In genomic region chr5:171600736-171601265, GRCh38 we compare ENCODE assay signal across 10 cellular contexts.
DNase-seq lines count a peak whose midpoint lies in the region; ATAC-seq and TF ChIP-seq lines count a peak whose summit lies in the region.
"Had no signal": no experiment of that assay in that cellular context is flagged by ENCODE, and none has a peak within 500 bp of the region (broad histone marks: within the 10 kb centered on the region; RNA-seq: fewer than 3 reads in every experiment).

No MANE protein-coding gene starts in this region.

- intact Hi-C loops in Calu3 (cut with micrococcal nuclease; ENCODE audit: unreplicated experiment) = loop anchor here (10.0 kb wide), 1 partner anchor 186 kb away; the partner anchor contains the start of gene FGF18

- TF ChIP-seq POLR2A in upper lobe of left lung (IDR thresholded peaks at IDR 0.05) = no peak

- no peak for TF ChIP-seq EP300 in upper lobe of left lung (IDR thresholded peaks at IDR 0.05)

- TF ChIP-seq CTCF in upper lobe of left lung (IDR thresholded peaks at IDR 0.05) (no peak), Calu3 (IDR thresholded peaks at IDR 0.05; ENCODE audit: unreplicated experiment) (no peak), progenitor cell of endocrine pancreas (IDR thresholded peaks at IDR 0.05; ENCODE audit: unreplicated experiment) (no peak)

- H3K36me3 Mint-ChIP-seq in activated naive CD4-positive, alpha-beta T cell treated with anti-CD3 and anti-CD28 coated beads, Interleukin-2, amount 50 U/mL, for 24 hours = no peaks in the 10 kb centered on the region
- no peaks in the 10 kb centered on the region for H3K36me3 Mint-ChIP-seq in Calu3 (ENCODE audit: insufficient read depth, unreplicated experiment)
- H3K36me3 Mint-ChIP-seq in progenitor cell of endocrine pancreas (ENCODE audit: insufficient read depth) = no peaks in the 10 kb centered on the region

- H3K27me3 ChIP-seq in upper lobe of left lung = no peaks in the 10 kb centered on the region
- H3K27me3 ChIP-seq: cardiac muscle cell had no signal

- peak overlapping the region in 1 of 4 donors; percentile 8 for H3K4me3 ChIP-seq in upper lobe of left lung
- H3K4me3 ChIP-seq: cardiac muscle cell had no signal

- 10 to 11% methylated on average over 5 to 8 of the region's 8 CpGs for WGBS in upper lobe of left lung, 2 donors

- H3K4me3 Mint-ChIP-seq in activated naive CD4-positive, alpha-beta T cell treated with anti-CD3 and anti-CD28 coated beads, Interleukin-2, amount 50 U/mL, for 24 hours = no peak overlapping the region
- H3K4me3 Mint-ChIP-seq in Calu3 (ENCODE audit: low read depth, unreplicated experiment) = no peak overlapping the region
- H3K4me3 Mint-ChIP-seq in progenitor cell of endocrine pancreas (ENCODE audit: low read depth) = no peak overlapping the region

- peaks cover 19% of the 10 kb centered on the region for H3K27me3 Mint-ChIP-seq in activated naive CD4-positive, alpha-beta T cell treated with anti-CD3 and anti-CD28 coated beads, Interleukin-2, amount 50 U/mL, for 24 hours
- peaks cover 90% of the 10 kb centered on the region for H3K27me3 Mint-ChIP-seq in Calu3 (ENCODE audit: unreplicated experiment)
- H3K27me3 Mint-ChIP-seq in progenitor cell of endocrine pancreas = peaks cover 39% of the 10 kb centered on the region

- peak; percentile 17 to 48 for ATAC-seq in upper lobe of left lung (ENCODE audit: low FRiP score in 2 of 2)

- H3K36me3 ChIP-seq in upper lobe of left lung = no peaks in the 10 kb centered on the region
- H3K36me3 ChIP-seq: cardiac muscle cell had no signal

- H3K4me1 Mint-ChIP-seq in activated naive CD4-positive, alpha-beta T cell treated with anti-CD3 and anti-CD28 coated beads, Interleukin-2, amount 50 U/mL, for 24 hours = peaks cover 5% of the 10 kb centered on the region
- H3K4me1 Mint-ChIP-seq in Calu3 (ENCODE audit: low read depth, unreplicated experiment) = peaks cover 16% of the 10 kb centered on the region
- H3K4me1 Mint-ChIP-seq in progenitor cell of endocrine pancreas (ENCODE audit: low read depth) = peaks cover 5% of the 10 kb centered on the region

- peak overlapping the region; percentile 43 for H3K27ac Mint-ChIP-seq in activated naive CD4-positive, alpha-beta T cell treated with anti-CD3 and anti-CD28 coated beads, Interleukin-2, amount 50 U/mL, for 24 hours
- no peak overlapping the region for H3K27ac Mint-ChIP-seq in Calu3 (ENCODE audit: unreplicated experiment)
- no peak overlapping the region for H3K27ac Mint-ChIP-seq in progenitor cell of endocrine pancreas

- peaks cover 8% of the 10 kb centered on the region for H3K9me3 Mint-ChIP-seq in activated naive CD4-positive, alpha-beta T cell treated with anti-CD3 and anti-CD28 coated beads, Interleukin-2, amount 50 U/mL, for 24 hours
- peaks cover 2% of the 10 kb centered on the region for H3K9me3 Mint-ChIP-seq in Calu3 (ENCODE audit: low read depth, unreplicated experiment)
- no peaks in the 10 kb centered on the region for H3K9me3 Mint-ChIP-seq in progenitor cell of endocrine pancreas (ENCODE audit: low read depth)

- DNase-seq in activated naive CD4-positive, alpha-beta T cell (lab: John Stamatoyannopoulos, UW) = no peak
- DNase-seq in SKM-1 treated with dmso at 0.1 percent for 144 hours (lab: John Stamatoyannopoulos, UW; ENCODE audit: unreplicated experiment) (peak; percentile 67), islet precursor cell (peak; percentile 35), upper lobe of left lung (peak in 1 of 2 donors; percentile 76), NCI-H82 (lab: John Stamatoyannopoulos, UW) (no peak), Calu3 (no peak), progenitor cell of endocrine pancreas (ENCODE audit: low spot score, unreplicated experiment) (no peak)
- DNase-seq: Karpas-422 had no signal

- H3K9me3 ChIP-seq in upper lobe of left lung = no peaks in the 10 kb centered on the region

- H3K4me1 ChIP-seq in upper lobe of left lung = peaks cover 9 to 22% (median 16%) of the 10 kb centered on the region in 4 donors

- CTCF ChIA-PET in Calu3 (lab: Charles Lee) = interaction anchor here (1.0 kb wide), 1 partner anchor 23 kb away, joined by 3 read pairs; no protein-coding TSS in a partner anchor

- peak overlapping the region in 2 of 4 donors; percentile 16 to 46 for H3K27ac ChIP-seq in upper lobe of left lung
- H3K27ac ChIP-seq: cardiac muscle cell had no signal

- BruUV-seq in Calu3 (replicated peaks; lab: Mats Ljungman, UMichigan) = no TSS peak

Comparison
In these comparisons a context has a peak if more than half of its experiments do, and no peak if none do; other contexts are left out.
1. DNase-seq: peak in SKM-1 treated with dmso at 0.1 percent for 144 hours (single experiment) and islet precursor cell (single experiment); none in activated naive CD4-positive, alpha-beta T cell (0 of 4), NCI-H82 (single experiment), Calu3 (single experiment) and progenitor cell of endocrine pancreas (single experiment).